Comparison of ENCODE assay signal across 1 cellular context in genomic region chrX:78102100-78102499, GRCh38.
TF ChIP-seq lines count a peak whose summit lies in the region.

No MANE protein-coding gene starts in this region.

TF ChIP-seq in IMR-90, 13 proteins besides CTCF, POLR2A, EP300 and RAD21:
- no peak for TF ChIP-seq RCOR1 (IDR thresholded peaks at IDR 0.05; ENCODE audit: insufficient replicate concordance, low read length)
- no peak for TF ChIP-seq MAZ (IDR thresholded peaks at IDR 0.05; ENCODE audit: borderline replicate concordance, low read depth, low read length)
- no peak for TF ChIP-seq CHD1 (IDR thresholded peaks at IDR 0.05; ENCODE audit: low read depth, low read length)
- no peak for TF ChIP-seq NFE2L2 (IDR thresholded peaks at IDR 0.05; ENCODE audit: low read depth, low read length)
- TF ChIP-seq MXI1 (IDR thresholded peaks at IDR 0.05; ENCODE audit: borderline replicate concordance, low read depth, low read length): no peak
- no peak for TF ChIP-seq SMC3 (IDR thresholded peaks at IDR 0.05; ENCODE audit: low read depth, low read length)
- TF ChIP-seq ELK1 (IDR thresholded peaks at IDR 0.05; ENCODE audit: borderline replicate concordance, low read depth, low read length): no peak
- no peak for TF ChIP-seq USF2 (IDR thresholded peaks at IDR 0.05; ENCODE audit: low read depth, low read length)
- TF ChIP-seq FOS (IDR thresholded peaks at IDR 0.05; ENCODE audit: low read depth, low read length): no peak
- no peak for TF ChIP-seq RFX5 (IDR thresholded peaks at IDR 0.05; ENCODE audit: low read depth, low read length)
